ENCODE assay signal across 19 cellular contexts in genomic region chr4:59685626-59686025, GRCh38.
DNase-seq lines count a peak whose midpoint lies in the region; ATAC-seq and TF ChIP-seq lines count a peak whose summit lies in the region.
"Had no signal": no experiment of that assay in that cellular context is flagged by ENCODE, and none has a peak within 500 bp of the region (broad histone marks: within the 10 kb centered on the region; RNA-seq: fewer than 3 reads in every experiment).

No MANE protein-coding gene starts in this region.

- ATAC-seq in PC-3, result no peak
- no peak for ATAC-seq in activated naive CD8-positive, alpha-beta T cell treated with anti-CD3 and anti-CD28 coated beads, Interleukin-2, amount 50 U/mL, for 24 hours
- ATAC-seq: A549, GM12878 had no signal

- no peak overlapping the region for H2AFZ ChIP-seq in ACC112 (ENCODE audit: low read length, unreplicated experiment)
- H2AFZ ChIP-seq in Karpas-422 (ENCODE audit: low read length), result 0 out of 2 replicates have a peak overlapping the region, but pooled peaks have one; percentile 8
- H2AFZ ChIP-seq in PC-3 (ENCODE audit: low read length), result peak overlapping the region; percentile 34
- H2AFZ ChIP-seq in neural cell (ENCODE audit: low read depth, low read length), result no peak overlapping the region
- H2AFZ ChIP-seq in trophoblast cell (ENCODE audit: insufficient read depth, low read length, poor library complexity), result no peak overlapping the region
- H2AFZ ChIP-seq: GM23248 had no signal

- no peak overlapping the region for H2AK5ac ChIP-seq in trophoblast cell (ENCODE audit: low read length)

- H3K4me3 Mint-ChIP-seq in activated naive CD8-positive, alpha-beta T cell treated with anti-CD3 and anti-CD28 coated beads, Interleukin-2, amount 50 U/mL, for 24 hours, result no peak overlapping the region
- H3K4me3 Mint-ChIP-seq: CD4-positive, alpha-beta memory T cell had no signal

- H3K79me2 ChIP-seq in ACC112 (ENCODE audit: control insufficient read depth, insufficient read depth, low read length, unreplicated experiment), result no peaks in the 10 kb centered on the region
- H3K79me2 ChIP-seq in Karpas-422 (ENCODE audit: low read length), result no peaks in the 10 kb centered on the region
- H3K79me2 ChIP-seq in PC-3 (ENCODE audit: low read length), result no peaks in the 10 kb centered on the region
- no peaks in the 10 kb centered on the region for H3K79me2 ChIP-seq in neural cell (replicated peaks; ENCODE audit: insufficient read depth, low read length)
- H3K79me2 ChIP-seq in trophoblast cell (ENCODE audit: control insufficient read depth, insufficient read depth, low read length, poor library complexity), result no peaks in the 10 kb centered on the region

- H3K4me3 ChIP-seq in ACC112 (ENCODE audit: low read depth, low read length) (peak overlapping the region; percentile 50), Karpas-422 (ENCODE audit: low read length) (no peak overlapping the region), PC-3 (ENCODE audit: low read length) (0 out of 2 replicates have a peak overlapping the region, but pooled peaks have one; percentile 0), neural cell (ENCODE audit: low read length) (peak overlapping the region; percentile 15), trophoblast cell (ENCODE audit: low read depth, low read length) (no peak overlapping the region)
- H3K4me3 ChIP-seq: A549, GM12878, GM23248 had no signal

- no peak overlapping the region for H2BK12ac ChIP-seq in trophoblast cell (ENCODE audit: low read length)

- H3K9me3 ChIP-seq in Karpas-422 (ENCODE audit: low read length), result peaks cover 9% of the 10 kb centered on the region
- H3K9me3 ChIP-seq in PC-3 (ENCODE audit: low read length), result no peaks in the 10 kb centered on the region
- no peaks in the 10 kb centered on the region for H3K9me3 ChIP-seq in neural cell (ENCODE audit: low read length)
- H3K9me3 ChIP-seq in trophoblast cell (ENCODE audit: insufficient read depth, low read depth, low read length), result no peaks in the 10 kb centered on the region
- H3K9me3 ChIP-seq: A549 had no signal

- no TSS peak for BruUV-seq in PC-3 (replicated peaks; lab: Mats Ljungman, UMichigan)

- H3K27ac Mint-ChIP-seq in activated naive CD8-positive, alpha-beta T cell treated with anti-CD3 and anti-CD28 coated beads, Interleukin-2, amount 50 U/mL, for 24 hours, result no peak overlapping the region
- H3K27ac Mint-ChIP-seq: CD4-positive, alpha-beta memory T cell had no signal

- no peaks in the 10 kb centered on the region for H3K4me1 ChIP-seq in ACC112 (ENCODE audit: control insufficient read depth, insufficient read depth, low read length, unreplicated experiment)
- H3K4me1 ChIP-seq in Karpas-422 (ENCODE audit: low read length), result no peaks in the 10 kb centered on the region
- H3K4me1 ChIP-seq in PC-3 (ENCODE audit: insufficient read depth, low read length), result no peaks in the 10 kb centered on the region
- no peaks in the 10 kb centered on the region for H3K4me1 ChIP-seq in trophoblast cell (ENCODE audit: control insufficient read depth in 1 of 2, insufficient read depth in 2 of 2, low read length in 2 of 2)
- H3K4me1 ChIP-seq: A549 had no signal

- H3K27me3 Mint-ChIP-seq in activated naive CD8-positive, alpha-beta T cell treated with anti-CD3 and anti-CD28 coated beads, Interleukin-2, amount 50 U/mL, for 24 hours, result no peaks in the 10 kb centered on the region
- H3K27me3 Mint-ChIP-seq: CD4-positive, alpha-beta memory T cell had no signal

- H3K4me1 Mint-ChIP-seq in activated naive CD8-positive, alpha-beta T cell treated with anti-CD3 and anti-CD28 coated beads, Interleukin-2, amount 50 U/mL, for 24 hours, result no peaks in the 10 kb centered on the region
- H3K4me1 Mint-ChIP-seq: CD4-positive, alpha-beta memory T cell had no signal

- CTCF ChIA-PET in PC-3 (lab: Charles Lee), result no interaction called here
- CTCF ChIA-PET in GM10248 (lab: Yijun Ruan, JAX), result no interaction called here

- H2BK120ac ChIP-seq in trophoblast cell (ENCODE audit: insufficient read depth, low read length, poor library complexity), result no peak overlapping the region

- no peak overlapping the region for H3K18ac ChIP-seq in trophoblast cell (ENCODE audit: low read length)

- H3K9me2 ChIP-seq in Karpas-422 (replicated peaks; ENCODE audit: insufficient read depth, low read length), result no peaks in the 10 kb centered on the region
- no peaks in the 10 kb centered on the region for H3K9me2 ChIP-seq in PC-3 (replicated peaks; ENCODE audit: low read length)
- H3K9me2 ChIP-seq in neural cell (ENCODE audit: insufficient read depth, low read length), result no peaks in the 10 kb centered on the region

- no peaks in the 10 kb centered on the region for H3K36me3 Mint-ChIP-seq in activated naive CD8-positive, alpha-beta T cell treated with anti-CD3 and anti-CD28 coated beads, Interleukin-2, amount 50 U/mL, for 24 hours (ENCODE audit: low read depth)
- H3K36me3 Mint-ChIP-seq: CD4-positive, alpha-beta memory T cell had no signal

- WGBS in trophoblast cell (ENCODE audit: extremely low coverage, insufficient coverage, insufficient read length), result no CpG with 5 or more reads among the region's 1 CpG

- no peaks in the 10 kb centered on the region for H3F3A ChIP-seq in PC-3 (ENCODE audit: low read length, unreplicated experiment)
- no peaks in the 10 kb centered on the region for H3F3A ChIP-seq in neural cell (ENCODE audit: insufficient read depth, low read length, poor library complexity, severe bottlenecking)

- DNase-seq in Karpas-422, result no peak
- DNase-seq in PC-3, result no peak
- no peak for DNase-seq in activated naive CD8-positive, alpha-beta T cell treated with anti-CD3 and anti-CD28 coated beads, Interleukin-2, amount 50 U/mL, for 24 hours
- no peak for DNase-seq in trophoblast cell
- DNase-seq in GM10248 (ENCODE audit: extremely low spot score), result no peak
- DNase-seq: 8988T; C1 segment of cervical spinal cord; Calu3; CD4-positive, alpha-beta memory T cell; COR-L47; DMS53; DMS79 treated with DMSO at 0.1 percent for 48 hours; GM23248; H7; HCEC 1CT had no signal

- no peak for TF ChIP-seq CTCF in PC-3 (conservative IDR thresholded peaks at IDR 0.05; ENCODE audit: low read depth, low read length)
- no peak for TF ChIP-seq CTCF in neural cell (IDR thresholded peaks at IDR 0.05; ENCODE audit: poor library complexity, severe bottlenecking)
- no peak for TF ChIP-seq CTCF in GM10248 (IDR thresholded peaks at IDR 0.05; ENCODE audit: control extremely low read depth, extremely low read depth, low read depth, missing control alignments)

- no peak overlapping the region for H3K4ac ChIP-seq in trophoblast cell (ENCODE audit: low read depth, low read length)

- H3K23ac ChIP-seq in trophoblast cell (ENCODE audit: low read length), result no peak overlapping the region

- TF ChIP-seq EP300 in neural cell (conservative IDR thresholded peaks at IDR 0.05; ENCODE audit: poor library complexity, severe bottlenecking), result no peak

- no peaks in the 10 kb centered on the region for H3K79me1 ChIP-seq in trophoblast cell (ENCODE audit: low read length)

- H3K9ac ChIP-seq in Karpas-422 (ENCODE audit: low read length) (no peak overlapping the region), PC-3 (ENCODE audit: low read length) (no peak overlapping the region), neural cell (ENCODE audit: low read length) (no peak overlapping the region), trophoblast cell (ENCODE audit: low read length) (no peak overlapping the region)
- H3K9ac ChIP-seq: GM23248 had no signal

- H4K20me1 ChIP-seq in Karpas-422 (ENCODE audit: insufficient read depth, low read depth, low read length), result no peaks in the 10 kb centered on the region
- no peaks in the 10 kb centered on the region for H4K20me1 ChIP-seq in PC-3 (ENCODE audit: low read length)
- H4K20me1 ChIP-seq in neural cell (ENCODE audit: insufficient read depth), result no peaks in the 10 kb centered on the region

- POLR2A ChIA-PET in PC-3 (lab: Charles Lee; ENCODE audit: unreplicated experiment) (no interaction called here), GM10248 (lab: Yijun Ruan, JAX) (no interaction called here)

- intact Hi-C loops in PC-3 (cut with micrococcal nuclease), result no loop called here

- no peak overlapping the region for H4K8ac ChIP-seq in trophoblast cell (ENCODE audit: low read depth, low read length)

- H3K27ac ChIP-seq in ACC112 (ENCODE audit: low read depth, low read length) (no peak overlapping the region), Karpas-422 (ENCODE audit: low read length) (no peak overlapping the region), PC-3 (ENCODE audit: low read length) (no peak overlapping the region), neural cell (ENCODE audit: low read length) (peak overlapping the region; percentile 53), trophoblast cell (ENCODE audit: low read depth, low read length) (no peak overlapping the region)
- H3K27ac ChIP-seq: A549, GM23248 had no signal

- no peak overlapping the region for H4K12ac ChIP-seq in trophoblast cell (ENCODE audit: low read depth, low read length)

- no peak overlapping the region for H3K14ac ChIP-seq in trophoblast cell (ENCODE audit: low read length)

- TF ChIP-seq RAD21 in neural cell (conservative IDR thresholded peaks at IDR 0.05), result no peak

- no peak overlapping the region for H3K4me2 ChIP-seq in Karpas-422 (ENCODE audit: low read depth, low read length, poor library complexity, severe bottlenecking)
- peak overlapping the region; percentile 7 for H3K4me2 ChIP-seq in PC-3 (ENCODE audit: low read length)
- H3K4me2 ChIP-seq in neural cell (ENCODE audit: low read length), result no peak overlapping the region
- no peak overlapping the region for H3K4me2 ChIP-seq in trophoblast cell (ENCODE audit: low read length)
- H3K4me2 ChIP-seq: A549 had no signal

- 0 out of 2 replicates have a peak, but pooled peaks cover 4% of the 10 kb centered on the region for H3K27me3 ChIP-seq in ACC112 (ENCODE audit: insufficient read depth, low read length)
- no peaks in the 10 kb centered on the region for H3K27me3 ChIP-seq in Karpas-422 (ENCODE audit: low read length)
- H3K27me3 ChIP-seq in PC-3 (ENCODE audit: low read length), result no peaks in the 10 kb centered on the region
- H3K27me3 ChIP-seq in neural cell (ENCODE audit: insufficient read depth, low read depth, low read length), result no peaks in the 10 kb centered on the region
- H3K27me3 ChIP-seq in trophoblast cell (ENCODE audit: insufficient read depth, low read length), result no peaks in the 10 kb centered on the region

- H3K36me3 ChIP-seq in ACC112 (ENCODE audit: insufficient read depth, low read length) (no peaks in the 10 kb centered on the region), Karpas-422 (ENCODE audit: insufficient read depth, low read length) (no peaks in the 10 kb centered on the region), PC-3 (ENCODE audit: low read depth, low read length) (no peaks in the 10 kb centered on the region), neural cell (ENCODE audit: insufficient read depth, low read length) (no peaks in the 10 kb centered on the region), trophoblast cell (ENCODE audit: control insufficient read depth in 1 of 2, insufficient read depth in 2 of 2, low read length in 2 of 2) (no peaks in the 10 kb centered on the region)

- H4K91ac ChIP-seq in trophoblast cell (ENCODE audit: low read depth, low read length), result no peak overlapping the region

- peaks cover 5% of the 10 kb centered on the region for H3K9me3 Mint-ChIP-seq in activated naive CD8-positive, alpha-beta T cell treated with anti-CD3 and anti-CD28 coated beads, Interleukin-2, amount 50 U/mL, for 24 hours

- H2BK5ac ChIP-seq in trophoblast cell (ENCODE audit: low read depth, low read length, poor library complexity), result no peak overlapping the region

TF ChIP-seq in neural cell, 6 proteins besides CTCF, POLR2A, EP300 and RAD21 (continues in another document):
- no peak for TF ChIP-seq SMC3 (conservative IDR thresholded peaks at IDR 0.05; ENCODE audit: poor library complexity)

Comparison
In these comparisons a context has a peak if more than half of its experiments do, and no peak if none do; other contexts are left out.
1. H2AFZ ChIP-seq: peak in Karpas-422 (single experiment) and PC-3 (single experiment); none in ACC112 (single experiment), neural cell (single experiment) and trophoblast cell (single experiment).
2. H3K4me3 ChIP-seq: peak in ACC112 (single experiment), PC-3 (single experiment) and neural cell (single experiment); none in Karpas-422 (single experiment) and trophoblast cell (single experiment).